ENCODE assay signal across 8 cellular contexts in the genomic region with DNA sequence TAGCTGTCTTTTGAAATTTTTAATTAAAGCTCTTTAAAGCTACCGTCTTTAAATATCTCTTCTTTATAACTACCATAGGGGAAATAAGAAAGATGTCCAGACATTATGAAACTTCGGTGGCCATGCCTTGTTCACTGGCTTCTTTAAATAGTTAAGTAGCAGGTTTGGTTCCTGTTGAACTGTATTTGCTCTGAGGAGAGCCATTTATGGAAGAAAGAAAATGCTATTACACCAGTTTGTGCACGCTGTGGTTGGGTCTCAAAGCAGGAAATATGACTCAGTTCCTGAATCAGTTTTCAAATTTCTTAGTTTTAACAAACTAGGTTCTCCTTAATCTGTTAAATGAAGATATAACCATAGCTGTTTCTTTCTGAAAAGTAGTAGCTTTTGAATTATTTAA. TPM values are rescaled to one million over a fixed set of nuclear protein-coding genes. Genes with fewer than 3 reads are reported as not detected.
DNase-seq lines count a peak whose midpoint lies in the region; ATAC-seq and TF ChIP-seq lines count a peak whose summit lies in the region.

No MANE protein-coding gene starts in this region.

- H3K27me3 ChIP-seq in GM23248 (replicated peaks; ENCODE audit: insufficient read depth) (no peaks in the 10 kb centered on the region), Loucy (ENCODE audit: insufficient read depth, low read length, poor library complexity, severe bottlenecking) (no peaks in the 10 kb centered on the region), right cardiac atrium (ENCODE audit: control insufficient read depth, insufficient read depth) (no peaks in the 10 kb centered on the region), stomach (no peaks in the 10 kb centered on the region)

- H3K36me3 ChIP-seq in GM23248 (ENCODE audit: low read depth) (peaks cover 77% of the 10 kb centered on the region), Loucy (ENCODE audit: insufficient read depth, low read length) (peaks cover 83% of the 10 kb centered on the region), stomach (peaks cover 34 to 99% (median 93%) of the 10 kb centered on the region in 4 donors)

- peak overlapping the region; percentile 57 for H3K27ac ChIP-seq in GM23248
- H3K27ac ChIP-seq in right cardiac atrium (ENCODE audit: low read length): no peak overlapping the region
- H3K27ac ChIP-seq in stomach: peak overlapping the region in 4 of 5 donors; percentile 60 to 82 (median 70)

- H2AFZ ChIP-seq in GM23248 (no peak overlapping the region), Loucy (ENCODE audit: low read length) (no peak overlapping the region)

- H3K36me3 Mint-ChIP-seq in activated T-helper 2 cell treated with anti-CD3 and anti-CD28 coated beads, Interferon-gamma antibody, Interleukin-2, Interleukin-4, amounts not matched to agents 10 μg/mL and 5 μg/mL and 100 μg/mL, durations not matched to agents 14 hours and 24 hours and 36 hours (ENCODE audit: low read depth): peaks cover 91% of the 10 kb centered on the region

- H3K4me1 ChIP-seq in GM23248 (ENCODE audit: insufficient read depth) (peaks cover 46% of the 10 kb centered on the region), Loucy (ENCODE audit: insufficient read depth, low read length, poor library complexity, severe bottlenecking) (peaks cover 51% of the 10 kb centered on the region), right cardiac atrium (ENCODE audit: control insufficient read depth, insufficient read depth, low read length) (peaks cover 8% of the 10 kb centered on the region), stomach (peaks cover 30 to 98% (median 72%) of the 10 kb centered on the region in 4 donors)

- intact Hi-C loops in activated T-helper 2 cell treated with anti-CD3 and anti-CD28 coated beads, Interferon-gamma antibody, Interleukin-2, Interleukin-4, amounts not matched to agents 10 μg/mL and 5 μg/mL and 100 μg/mL, durations not matched to agents 14 hours and 24 hours and 36 hours (cut with micrococcal nuclease): loop anchor here (1.0 to 5.0 kb wide), 3 partner anchors 11 to 668 kb away; no protein-coding TSS in a partner anchor
- intact Hi-C loops in right cardiac atrium (cut with DNase I) (no loop called here), stomach (cut with DNase I; ENCODE audit: low total_unique reads) (no loop called here)

- no peaks in the 10 kb centered on the region for H3K27me3 Mint-ChIP-seq in activated T-helper 2 cell treated with anti-CD3 and anti-CD28 coated beads, Interferon-gamma antibody, Interleukin-2, Interleukin-4, amounts not matched to agents 10 μg/mL and 5 μg/mL and 100 μg/mL, durations not matched to agents 14 hours and 24 hours and 36 hours (ENCODE audit: low read depth)

- peaks cover 59% of the 10 kb centered on the region for H3K4me1 Mint-ChIP-seq in activated T-helper 2 cell treated with anti-CD3 and anti-CD28 coated beads, Interferon-gamma antibody, Interleukin-2, Interleukin-4, amounts not matched to agents 10 μg/mL and 5 μg/mL and 100 μg/mL, durations not matched to agents 14 hours and 24 hours and 36 hours (ENCODE audit: low read depth)

- TF ChIP-seq CTCF in GM13976 (IDR thresholded peaks at IDR 0.05; ENCODE audit: borderline replicate concordance, control extremely low read depth, extremely low read depth, insufficient read depth, missing control alignments) (no peak), Loucy (conservative IDR thresholded peaks at IDR 0.05; ENCODE audit: low read length) (no peak), stomach (IDR thresholded peaks at IDR 0.05) (no peak)

- H3K9me3 ChIP-seq in GM23248 (ENCODE audit: low read depth): no peaks in the 10 kb centered on the region
- H3K9me3 ChIP-seq in Loucy (ENCODE audit: insufficient read depth, low read depth, low read length): no peaks in the 10 kb centered on the region
- no peaks in the 10 kb centered on the region for H3K9me3 ChIP-seq in right cardiac atrium (ENCODE audit: control insufficient read depth, low read length)
- H3K9me3 ChIP-seq in stomach: no peaks in the 10 kb centered on the region

- peaks cover 91% of the 10 kb centered on the region for H3K79me2 ChIP-seq in GM23248 (ENCODE audit: insufficient read depth)
- peaks cover 82% of the 10 kb centered on the region for H3K79me2 ChIP-seq in Loucy (ENCODE audit: insufficient read depth, low read length)

- no peak for TF ChIP-seq POLR2A in stomach (IDR thresholded peaks at IDR 0.05)

- WGBS in GM23248 (ENCODE audit: low coverage in 1 of 2, low lambda C conversion rate in 2 of 2, missing lambda C conversion rate in 2 of 2), 2 experiments: 6 to 15% methylated on average over 3 of the region's 3 CpGs
- WGBS in right cardiac atrium: 13% methylated on average over 3 of the region's 3 CpGs
- WGBS in stomach, 5 donors: 10 to 21% (median 14%) methylated on average over 3 of the region's 3 CpGs

- H3K9ac ChIP-seq in GM23248 (0 out of 2 replicates have a peak overlapping the region, but pooled peaks have one; percentile 7), Loucy (ENCODE audit: low read depth, low read length, poor library complexity, severe bottlenecking) (peak overlapping the region; percentile 72)

- H3K4me3 ChIP-seq in GM23248: peak overlapping the region; percentile 29
- H3K4me3 ChIP-seq in Loucy (ENCODE audit: low read length, poor library complexity, severe bottlenecking): peak overlapping the region; percentile 64
- H3K4me3 ChIP-seq in right cardiac atrium (ENCODE audit: low read length): no peak overlapping the region
- no peak overlapping the region for H3K4me3 ChIP-seq in stomach

- H4K20me1 ChIP-seq in GM23248 (ENCODE audit: insufficient read depth) (peaks cover 10% of the 10 kb centered on the region), Loucy (ENCODE audit: insufficient read depth, low read length, poor library complexity, severe bottlenecking) (peaks cover 20% of the 10 kb centered on the region)

- ATAC-seq in right cardiac atrium: peak; percentile 67 to 84

- no peak for TF ChIP-seq EP300 in stomach (IDR thresholded peaks at IDR 0.05)

- in situ Hi-C loops in GM13976 (cut with MboI; ENCODE audit: low sequenced_read_pairs, unreplicated experiment) (no loop called here), GM23248 (cut with MboI) (no loop called here)

- H3K9me2 ChIP-seq in GM23248 (ENCODE audit: insufficient read depth) (no peaks in the 10 kb centered on the region), Loucy (replicated peaks; ENCODE audit: low read depth, low read length) (no peaks in the 10 kb centered on the region)

- DNase-seq in GM13976 (ENCODE audit: low spot score): peak; percentile 79
- DNase-seq in GM23248: peak; percentile 84
- peak; percentile 38 for DNase-seq in activated T-helper 2 cell treated with anti-CD3 and anti-CD28 coated beads, Interferon-gamma antibody, Interleukin-2, Interleukin-4, amounts not matched to agents 10 μg/mL and 5 μg/mL and 100 μg/mL, durations not matched to agents 14 hours and 24 hours and 36 hours (ENCODE audit: low spot score)
- DNase-seq in right cardiac atrium: no peak
- no peak for DNase-seq in stomach
- no peak for DNase-seq in NCI-H748 treated with DMSO at 0.1 percent for 48 hours (lab: John Stamatoyannopoulos, UW)
- no peak for DNase-seq in cerebellum (ENCODE audit: low spot score)

- peaks cover 81% of the 10 kb centered on the region for H3F3A ChIP-seq in GM23248 (ENCODE audit: insufficient read depth)
- H3F3A ChIP-seq in Loucy (ENCODE audit: low read depth): peaks cover 12% of the 10 kb centered on the region

- H3K4me2 ChIP-seq in GM23248 (ENCODE audit: unreplicated experiment) (peak overlapping the region; percentile 74), Loucy (ENCODE audit: low read depth, low read length, poor library complexity, severe bottlenecking) (peak overlapping the region; percentile 66)

- peak overlapping the region; percentile 85 for H3K27ac Mint-ChIP-seq in activated T-helper 2 cell treated with anti-CD3 and anti-CD28 coated beads, Interferon-gamma antibody, Interleukin-2, Interleukin-4, amounts not matched to agents 10 μg/mL and 5 μg/mL and 100 μg/mL, durations not matched to agents 14 hours and 24 hours and 36 hours

- H3K9me3 Mint-ChIP-seq in activated T-helper 2 cell treated with anti-CD3 and anti-CD28 coated beads, Interferon-gamma antibody, Interleukin-2, Interleukin-4, amounts not matched to agents 10 μg/mL and 5 μg/mL and 100 μg/mL, durations not matched to agents 14 hours and 24 hours and 36 hours: no peaks in the 10 kb centered on the region

- peak overlapping the region; percentile 47 for H3K4me3 Mint-ChIP-seq in activated T-helper 2 cell treated with anti-CD3 and anti-CD28 coated beads, Interferon-gamma antibody, Interleukin-2, Interleukin-4, amounts not matched to agents 10 μg/mL and 5 μg/mL and 100 μg/mL, durations not matched to agents 14 hours and 24 hours and 36 hours (ENCODE audit: low read depth)

RNA-seq across cellular contexts. Expression of gene ARPC2, which starts 12.2 kb away (rescaled TPM):
- total RNA-seq in GM23248 (2014; rRNA removed; shearing (Covaris generic)): 568 and 644 TPM in 2 replicates
- polyA plus RNA-seq in GM23248 (2016; fragmentation: Nextera tagmentation; extraction: Ambion mirVana) (837 and 851 TPM in 2 replicates), right cardiac atrium (110 TPM), stomach (100 to 1,000 TPM; 188 to 384 (median 278) TPM)
- 639 and 643 TPM in 2 replicates for total RNA-seq in activated T-helper 2 cell treated with anti-CD3 and anti-CD28 coated beads, Interferon-gamma antibody, Interleukin-2, Interleukin-4, amounts not matched to agents 10 μg/mL and 5 μg/mL and 100 μg/mL, durations not matched to agents 14 hours and 24 hours and 36 hours
- total RNA-seq in right cardiac atrium (100 to 1,000 TPM; 131 to 161 (median 140) TPM), stomach (100 to 1,000 TPM in 4 of 5 donors, 10 to 100 TPM in 1; 92.1 to 456 (median 234) TPM), cerebellum (103 TPM)

RNA-seq across cellular contexts. Expression of gene GPBAR1, which starts 31.6 kb away (rescaled TPM):
- not detected in 2 replicates for total RNA-seq in GM23248 (2014; rRNA removed; shearing (Covaris generic))
- polyA plus RNA-seq in GM23248 (2016; fragmentation: Nextera tagmentation; extraction: Ambion mirVana) (0.14 TPM in 1 of 2 replicates, not detected in the other), right cardiac atrium (3.5 TPM), stomach (1 to 10 TPM; 1.8 to 2.7 (median 2.6) TPM)
- 0.41 and 0.87 TPM in 2 replicates for total RNA-seq in activated T-helper 2 cell treated with anti-CD3 and anti-CD28 coated beads, Interferon-gamma antibody, Interleukin-2, Interleukin-4, amounts not matched to agents 10 μg/mL and 5 μg/mL and 100 μg/mL, durations not matched to agents 14 hours and 24 hours and 36 hours
- total RNA-seq in right cardiac atrium (1 to 10 TPM; 5.2 to 8.6 (median 5.9) TPM), stomach (1 to 10 TPM in 3 of 5 donors, under 1 TPM in 2; 0.45 to 4.8 (median 1.1) TPM), cerebellum (0.18 TPM)

RNA-seq across cellular contexts. Expression of gene AAMP, which starts 40.7 kb away (rescaled TPM):
- 117 and 191 TPM in 2 replicates for total RNA-seq in GM23248 (2014; rRNA removed; shearing (Covaris generic))
- 112 and 114 TPM in 2 replicates for polyA plus RNA-seq in GM23248 (2016; fragmentation: Nextera tagmentation; extraction: Ambion mirVana)
- 82.4 and 82.9 TPM in 2 replicates for total RNA-seq in activated T-helper 2 cell treated with anti-CD3 and anti-CD28 coated beads, Interferon-gamma antibody, Interleukin-2, Interleukin-4, amounts not matched to agents 10 μg/mL and 5 μg/mL and 100 μg/mL, durations not matched to agents 14 hours and 24 hours and 36 hours
- total RNA-seq in right cardiac atrium: 10 to 100 TPM; 44.3 to 53.9 (median 49.9) TPM
- 56.6 TPM for polyA plus RNA-seq in right cardiac atrium
- total RNA-seq in stomach: 100 to 1,000 TPM in 4 of 5 donors, 10 to 100 TPM in 1; 82.6 to 218 (median 173) TPM
- 100 to 1,000 TPM in 1 of 3 donors, 10 to 100 TPM in 2; 85.9 to 183 (median 88.9) TPM for polyA plus RNA-seq in stomach
- 52.1 TPM for total RNA-seq in cerebellum

RNA-seq across cellular contexts. Expression of gene PNKD, which starts 41.1 kb away (rescaled TPM):
- 22.8 and 28.6 TPM in 2 replicates for total RNA-seq in GM23248 (2014; rRNA removed; shearing (Covaris generic))
- polyA plus RNA-seq in GM23248 (2016; fragmentation: Nextera tagmentation; extraction: Ambion mirVana) (79.3 and 82.7 TPM in 2 replicates), right cardiac atrium (157 TPM), stomach (100 to 1,000 TPM; 114 to 116 (median 114) TPM)
- total RNA-seq in activated T-helper 2 cell treated with anti-CD3 and anti-CD28 coated beads, Interferon-gamma antibody, Interleukin-2, Interleukin-4, amounts not matched to agents 10 μg/mL and 5 μg/mL and 100 μg/mL, durations not matched to agents 14 hours and 24 hours and 36 hours: 19.9 and 20.8 TPM in 2 replicates
- total RNA-seq in right cardiac atrium (10 to 100 TPM; 69.3 to 96.5 (median 80.5) TPM), stomach (100 to 1,000 TPM in 2 of 5 donors, 10 to 100 TPM in 3; 35.1 to 121 (median 76.9) TPM), cerebellum (12.2 TPM)

Comparison
In these comparisons a context has a peak if more than half of its experiments do, and no peak if none do; other contexts are left out.
1. DNase-seq: peak in GM13976 (single experiment), GM23248 (single experiment) and activated T-helper 2 cell treated with anti-CD3 and anti-CD28 coated beads, Interferon-gamma antibody, Interleukin-2, Interleukin-4, amounts not matched to agents 10 μg/mL and 5 μg/mL and 100 μg/mL, durations not matched to agents 14 hours and 24 hours and 36 hours (single experiment); none in right cardiac atrium (0 of 3), stomach (single experiment), NCI-H748 treated with DMSO at 0.1 percent for 48 hours (single experiment) and cerebellum (single experiment).
2. H3K4me3 ChIP-seq: peak in GM23248 (single experiment) and Loucy (single experiment); none in right cardiac atrium (single experiment) and stomach (0 of 4).